Comparison of ENCODE assay signal across 10 cellular contexts in genomic region chr1:207873055-207873890, GRCh38. TPM values are rescaled to one million over a fixed set of nuclear protein-coding genes. Genes with fewer than 3 reads are reported as not detected.
DNase-seq lines count a peak whose midpoint lies in the region; FAIRE-seq and TF ChIP-seq lines count a peak whose summit lies in the region.
"Had no signal": no experiment of that assay in that cellular context is flagged by ENCODE, and none has a peak within 500 bp of the region (broad histone marks: within the 10 kb centered on the region; RNA-seq: fewer than 3 reads in every experiment).

No MANE protein-coding gene starts in this region.

- dilution Hi-C loops in endothelial cell of umbilical vein (cut with MboI; ENCODE audit: extremely low pct_ligation_motif_present, low sequenced_read_pairs): no loop called here

- H3K27me3 ChIP-seq in endothelial cell of umbilical vein (ENCODE audit: control insufficient read depth in 2 of 2, insufficient read depth in 2 of 2, low read length in 2 of 2): no peaks in the 10 kb centered on the region

- H3K4me3 Mint-ChIP-seq in T-helper 2 cell treated with Interferon-gamma antibody and Interleukin-4, amounts not matched to agents 5 μg/mL and 100 μg/mL, for 36 hours: peak overlapping the region; percentile 79
- no peak overlapping the region for H3K4me3 Mint-ChIP-seq in mesothelial cell of epicardium

- no peak overlapping the region for H3K4me3 ChIP-seq in endothelial cell of umbilical vein (replicated peaks in 1 of 3; ENCODE audit: insufficient read depth in 1 of 3, low read depth in 1 of 3, low read length in 3 of 3)

- peaks cover 6% of the 10 kb centered on the region for H3K36me3 Mint-ChIP-seq in T-helper 2 cell treated with Interferon-gamma antibody and Interleukin-4, amounts not matched to agents 5 μg/mL and 100 μg/mL, for 36 hours (ENCODE audit: low read depth)
- H3K36me3 Mint-ChIP-seq in mesothelial cell of epicardium: no peaks in the 10 kb centered on the region

- H3K36me3 ChIP-seq in endothelial cell of umbilical vein (ENCODE audit: control insufficient read depth in 2 of 2, extremely low read depth in 1 of 2, insufficient read depth in 2 of 2, low read length in 2 of 2): no peaks in the 10 kb centered on the region

- H3K27ac ChIP-seq in endothelial cell of umbilical vein (ENCODE audit: insufficient read depth, low read depth, low read length): no peak overlapping the region
- H3K27ac ChIP-seq: C4-2B had no signal

- no peaks in the 10 kb centered on the region for H3K9me1 ChIP-seq in endothelial cell of umbilical vein (replicated peaks; ENCODE audit: control insufficient read depth, extremely low read depth, insufficient read depth, low read length)

- no peak for TF ChIP-seq POLR2A in endothelial cell of umbilical vein (IDR thresholded peaks at IDR 0.05; ENCODE audit: low read depth, low read length)

- peak overlapping the region; percentile 91 for H3K27ac Mint-ChIP-seq in T-helper 2 cell treated with Interferon-gamma antibody and Interleukin-4, amounts not matched to agents 5 μg/mL and 100 μg/mL, for 36 hours
- no peak overlapping the region for H3K27ac Mint-ChIP-seq in mesothelial cell of epicardium

- peak overlapping the region; percentile 16 for H2AFZ ChIP-seq in endothelial cell of umbilical vein (ENCODE audit: low read depth, low read length)

- POLR2A ChIA-PET in endothelial cell of umbilical vein (lab: Charles Lee): no interaction called here

- no peaks in the 10 kb centered on the region for H3K9me3 ChIP-seq in endothelial cell of umbilical vein (replicated peaks; ENCODE audit: control insufficient read depth, insufficient read depth, low read length)

- H3K79me2 ChIP-seq in endothelial cell of umbilical vein (ENCODE audit: control insufficient read depth, insufficient read depth, low read length): peaks cover 6% of the 10 kb centered on the region

- no peaks in the 10 kb centered on the region for H3K27me3 Mint-ChIP-seq in T-helper 2 cell treated with Interferon-gamma antibody and Interleukin-4, amounts not matched to agents 5 μg/mL and 100 μg/mL, for 36 hours (ENCODE audit: low read depth)
- peaks cover 59% of the 10 kb centered on the region for H3K27me3 Mint-ChIP-seq in mesothelial cell of epicardium (ENCODE audit: low read depth)

- H3K4me1 Mint-ChIP-seq in T-helper 2 cell treated with Interferon-gamma antibody and Interleukin-4, amounts not matched to agents 5 μg/mL and 100 μg/mL, for 36 hours (ENCODE audit: low read depth): peaks cover 69% of the 10 kb centered on the region
- H3K4me1 Mint-ChIP-seq in mesothelial cell of epicardium: peaks cover 16% of the 10 kb centered on the region

- H3K9ac ChIP-seq in endothelial cell of umbilical vein (replicated peaks; ENCODE audit: extremely low read depth, insufficient read depth, low read length): no peak overlapping the region

- no peak overlapping the region for H3K4me2 ChIP-seq in endothelial cell of umbilical vein (ENCODE audit: insufficient read depth, low read length)

- CTCF ChIA-PET in endothelial cell of umbilical vein (lab: Charles Lee): interaction anchor here (1.0 to 19.1 kb wide), 5 partner anchors 12 to 90 kb away, joined by 3 to 634 read pairs (median 8); no protein-coding TSS in a partner anchor

- no peak for FAIRE-seq in endothelial cell of umbilical vein (lab: Jason Lieb, UNC)
- FAIRE-seq in HTR-8/SVneo (lab: Jason Lieb, UNC): no peak

- H3K9me3 Mint-ChIP-seq in T-helper 2 cell treated with Interferon-gamma antibody and Interleukin-4, amounts not matched to agents 5 μg/mL and 100 μg/mL, for 36 hours: no peaks in the 10 kb centered on the region
- no peaks in the 10 kb centered on the region for H3K9me3 Mint-ChIP-seq in mesothelial cell of epicardium

- BruUV-seq in endothelial cell of umbilical vein (replicated peaks; lab: Mats Ljungman, UMichigan): no TSS peak

- peak; percentile 57 for DNase-seq in stimulated activated CD4-positive, alpha-beta T cell treated with anti-CD3 and anti-CD28 coated beads, Interleukin-15, amount 100 ng/mL, for 24 hours
- no peak for DNase-seq in stimulated activated CD4-positive, alpha-beta T cell treated with anti-CD3 and anti-CD28 coated beads, Interleukin-4, amount 100 ng/mL, for 1 hour
- DNase-seq in T-helper 2 cell treated with Interferon-gamma antibody and Interleukin-4, amounts not matched to agents 5 μg/mL and 100 μg/mL, for 36 hours (ENCODE audit: low spot score): peak; percentile 68
- no peak for DNase-seq in endothelial cell of umbilical vein (ENCODE audit: low read depth, low spot score)
- DNase-seq in DMS53 treated with DMSO at 0.1 percent for 48 hours (lab: John Stamatoyannopoulos, UW; ENCODE audit: unreplicated experiment): no peak
- DNase-seq in mesothelial cell of epicardium (ENCODE audit: low spot score in 2 of 2, unreplicated experiment in 2 of 2): no peak
- DNase-seq in DMS79 treated with DMSO at 0.1 percent for 48 hours (lab: John Stamatoyannopoulos, UW): no peak
- no peak for DNase-seq in HTR-8/SVneo (ENCODE audit: insufficient read length, low spot score)
- DNase-seq: NCI-H2081 had no signal

- intact Hi-C loops in endothelial cell of umbilical vein (cut with micrococcal nuclease): no loop called here

- no peaks in the 10 kb centered on the region for H4K20me1 ChIP-seq in endothelial cell of umbilical vein (replicated peaks; ENCODE audit: control insufficient read depth, extremely low read depth, insufficient read depth, low read length)

- TF ChIP-seq CTCF in endothelial cell of umbilical vein (IDR thresholded peaks at IDR 0.05; ENCODE audit: extremely low read depth in 1 of 2, insufficient read depth in 1 of 2, low read depth in 1 of 2, low read length in 2 of 2) (no peak), mesothelial cell of epicardium (IDR thresholded peaks at IDR 0.05; ENCODE audit: unreplicated experiment) (no peak)

- no peaks in the 10 kb centered on the region for H3K4me1 ChIP-seq in endothelial cell of umbilical vein (ENCODE audit: control insufficient read depth, extremely low read depth, insufficient read depth, low read length)

TF ChIP-seq in endothelial cell of umbilical vein, 7 proteins besides CTCF, POLR2A, EP300 and RAD21:
- TF ChIP-seq JUN (IDR thresholded peaks at IDR 0.05; ENCODE audit: borderline replicate concordance, insufficient read depth, insufficient read length, low read depth): no peak
- TF ChIP-seq EZH2 (IDR thresholded peaks at IDR 0.05; ENCODE audit: borderline replicate concordance, low read depth, low read length, severe bottlenecking): no peak
- no peak for TF ChIP-seq MYC (IDR thresholded peaks at IDR 0.05; ENCODE audit: low read depth, low read length)
- TF ChIP-seq POLR2AphosphoS5 (IDR thresholded peaks at IDR 0.05; ENCODE audit: insufficient read depth, low read depth, low read length): no peak
- no peak for TF ChIP-seq FOS (IDR thresholded peaks at IDR 0.05; ENCODE audit: borderline replicate concordance, insufficient read depth, low read length)
- no peak for TF ChIP-seq GATA2 (IDR thresholded peaks at IDR 0.05; ENCODE audit: insufficient read depth, insufficient read length, low read depth, low read length)
- no peak for TF ChIP-seq MAX (IDR thresholded peaks at IDR 0.05; ENCODE audit: insufficient read depth, insufficient read length)
TF ChIP-seq in endothelial cell of umbilical vein: peak in this region for 0.

RNA-seq across cellular contexts. Expression of gene CD34, which starts 37.7 kb away (rescaled TPM):
- 115 and 174 TPM in 2 replicates for total RNA-seq in endothelial cell of umbilical vein
- 102 and 136 TPM in 2 replicates for polyA plus RNA-seq in endothelial cell of umbilical vein
- 39.5 and 65.4 TPM in 2 replicates for polyA plus RNA-seq in endothelial cell of umbilical vein (2011; cell fraction: cytosol; rRNA removed)
- 32.2 and 55.6 TPM in 2 replicates for polyA plus RNA-seq in endothelial cell of umbilical vein (2011; cell fraction: nucleus; rRNA removed)
- polyA plus RNA-seq in endothelial cell of umbilical vein (2012): 16.9 and 23.7 TPM in 2 replicates
- polyA minus RNA-seq in endothelial cell of umbilical vein: 87.5 and 111 TPM in 2 replicates
- polyA minus RNA-seq in endothelial cell of umbilical vein (2011; cell fraction: cytosol; rRNA and poly(A)+ RNA removed): not detected
- 19.8 and 20.0 TPM in 2 replicates for polyA minus RNA-seq in endothelial cell of umbilical vein (2011; cell fraction: nucleus; rRNA and poly(A)+ RNA removed)
- total RNA-seq in mesothelial cell of epicardium: 1.2 to 1.6 TPM (median 1.2 TPM) in 3 replicates

Comparison
In these comparisons a context has a peak if more than half of its experiments do, and no peak if none do; other contexts are left out.
1. DNase-seq: peak in stimulated activated CD4-positive, alpha-beta T cell treated with anti-CD3 and anti-CD28 coated beads, Interleukin-15, amount 100 ng/mL, for 24 hours (single experiment) and T-helper 2 cell treated with Interferon-gamma antibody and Interleukin-4, amounts not matched to agents 5 μg/mL and 100 μg/mL, for 36 hours (single experiment); none in stimulated activated CD4-positive, alpha-beta T cell treated with anti-CD3 and anti-CD28 coated beads, Interleukin-4, amount 100 ng/mL, for 1 hour (single experiment), endothelial cell of umbilical vein (single experiment), DMS53 treated with DMSO at 0.1 percent for 48 hours (single experiment), mesothelial cell of epicardium (0 of 2), DMS79 treated with DMSO at 0.1 percent for 48 hours (single experiment) and HTR-8/SVneo (single experiment).
2. RNA of gene CD34, which starts 37.7 kb away (total RNA-seq): 115 to 174 TPM in endothelial cell of umbilical vein; 1.2 to 1.6 TPM in mesothelial cell of epicardium; every median in the first group is over 10 times any median in the second.